Comparison of ENCODE assay signal across 17 cellular contexts in the genomic region with DNA sequence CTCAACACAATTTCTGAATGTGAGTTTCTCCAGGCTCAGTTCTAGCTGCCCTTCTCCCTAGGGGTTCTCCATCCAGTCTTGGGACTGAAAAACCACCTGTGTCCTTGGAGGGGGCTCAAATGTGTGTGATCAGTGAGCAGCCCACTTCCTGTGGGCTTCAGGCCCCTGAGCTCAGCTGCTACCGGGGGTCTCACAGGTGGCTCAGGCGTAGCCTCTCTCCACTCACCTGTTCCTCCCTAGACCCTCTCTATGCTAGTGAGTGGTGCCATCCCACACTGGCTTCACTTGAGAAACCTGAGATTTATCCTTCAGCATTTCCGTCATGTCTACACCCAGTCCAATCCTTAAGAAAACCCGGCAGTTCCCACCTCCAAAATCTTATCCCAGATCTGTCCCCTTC.
"Had no signal": no experiment of that assay in that cellular context is flagged by ENCODE, and none has a peak within 500 bp of the region (broad histone marks: within the 10 kb centered on the region; RNA-seq: fewer than 3 reads in every experiment).

No MANE protein-coding gene starts in this region.

- H3K27me3 Mint-ChIP-seq: activated CD4-positive, alpha-beta memory T cell treated with anti-CD3 and anti-CD28 coated beads, Interleukin-2, amount 10 ng/mL, durations not matched to agents 7 days and 5 days; activated CD4-positive, alpha-beta T cell treated with anti-CD3 and anti-CD28 coated beads for 36 hours; naive B cell had no signal

- H3K4me3 ChIP-seq: cardiac muscle cell, psoas muscle, right lobe of liver, spleen had no signal

- FAIRE-seq: colon, frontal cortex, kidney had no signal

- H3K9me3 Mint-ChIP-seq: activated CD4-positive, alpha-beta memory T cell treated with anti-CD3 and anti-CD28 coated beads, Interleukin-2, amount 10 ng/mL, durations not matched to agents 7 days and 5 days; activated T-cell treated with anti-CD3 and anti-CD28 coated beads, Interleukin-2, amount 50 U/mL, for 72 hours; naive B cell had no signal

- H3K4me3 Mint-ChIP-seq: activated CD4-positive, alpha-beta memory T cell treated with anti-CD3 and anti-CD28 coated beads, Interleukin-2, amount 10 ng/mL, durations not matched to agents 7 days and 5 days; activated CD4-positive, alpha-beta T cell treated with anti-CD3 and anti-CD28 coated beads for 36 hours; activated T-cell treated with anti-CD3 and anti-CD28 coated beads, Interleukin-2, amount 50 U/mL, for 72 hours had no signal

- DNase-seq: activated CD4-positive, alpha-beta memory T cell treated with anti-CD3 and anti-CD28 coated beads, Interleukin-2, amount 10 ng/mL, durations not matched to agents 7 days and 5 days; activated CD4-positive, alpha-beta T cell treated with anti-CD3 and anti-CD28 coated beads for 36 hours; activated naive CD4-positive, alpha-beta T cell; activated T-cell treated with anti-CD3 and anti-CD28 coated beads, Interleukin-2, amount 50 U/mL, for 72 hours; kidney; midbrain; naive B cell; occipital lobe; psoas muscle; right lobe of liver; spleen; stimulated activated CD4-positive, alpha-beta T cell treated with anti-CD3 and anti-CD28 coated beads, Interleukin-1b, Interleukin-23, amount 100 ng/mL, for 48 hours; stimulated activated naive CD4-positive, alpha-beta T cell treated with Interleukin-2 at 50 U/mL for 16 hours; T-helper 9 cell had no signal

- H3K27ac Mint-ChIP-seq: activated CD4-positive, alpha-beta memory T cell treated with anti-CD3 and anti-CD28 coated beads, Interleukin-2, amount 10 ng/mL, durations not matched to agents 7 days and 5 days; activated CD4-positive, alpha-beta T cell treated with anti-CD3 and anti-CD28 coated beads for 36 hours had no signal

- ATAC-seq: activated CD4-positive, alpha-beta T cell treated with anti-CD3 and anti-CD28 coated beads for 36 hours; activated T-cell treated with anti-CD3 and anti-CD28 coated beads, Interleukin-2, amount 50 U/mL, for 72 hours; psoas muscle had no signal

- H3K4me1 Mint-ChIP-seq: activated CD4-positive, alpha-beta memory T cell treated with anti-CD3 and anti-CD28 coated beads, Interleukin-2, amount 10 ng/mL, durations not matched to agents 7 days and 5 days had no signal

- H3K27ac ChIP-seq: cardiac muscle cell, psoas muscle, spleen had no signal

- H3K9me3 ChIP-seq: psoas muscle, right lobe of liver, spleen had no signal

- H3K27me3 ChIP-seq: cardiac muscle cell, right lobe of liver, spleen had no signal
